9 cellular contexts compared by ENCODE assay signal in the genomic region with DNA sequence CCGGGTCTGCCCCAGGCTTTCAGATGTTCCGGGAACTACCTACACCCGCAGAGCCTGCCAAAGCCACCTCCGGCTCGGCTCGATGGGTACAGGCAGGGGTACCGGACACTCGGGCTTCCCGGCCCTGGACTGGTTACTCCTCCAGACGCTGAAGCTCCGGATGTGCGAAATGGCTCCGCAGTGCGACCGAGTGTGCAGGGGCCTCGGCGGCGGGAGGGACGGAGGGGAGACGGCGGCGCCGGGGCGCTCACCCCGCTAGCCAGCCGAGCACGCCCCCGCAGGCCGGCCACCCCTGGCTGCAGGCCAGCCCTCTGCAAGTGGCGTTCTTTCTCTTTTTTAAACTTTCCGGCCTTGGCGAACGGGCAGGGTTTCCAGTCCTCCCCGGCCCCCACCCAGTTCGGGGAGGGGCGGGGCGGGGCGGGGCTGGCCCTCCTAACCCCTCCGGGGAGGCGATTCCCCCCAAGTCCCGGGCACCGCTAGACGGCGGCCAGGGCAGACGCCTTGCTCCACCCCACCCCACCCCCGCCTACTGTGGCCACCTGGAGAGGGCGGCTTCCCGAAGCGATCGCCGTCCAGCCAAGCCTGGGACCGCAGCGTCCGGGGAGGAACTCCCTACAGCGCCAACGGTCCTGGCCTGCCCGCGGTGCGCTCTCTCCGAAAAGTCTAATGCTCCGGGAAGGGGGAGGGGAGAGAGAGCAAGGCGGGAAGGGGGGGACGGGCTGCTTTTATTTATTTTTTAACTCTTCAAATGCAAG. TPM values are rescaled to one million over a fixed set of nuclear protein-coding genes. Genes with fewer than 3 reads are reported as not detected.
A peak's percentile ranks its signal among the peaks of the same experiment; 100 is the strongest.
DNase-seq lines count a peak whose midpoint lies in the region; ATAC-seq and TF ChIP-seq lines count a peak whose summit lies in the region.
"Had no signal": no experiment of that assay in that cellular context is flagged by ENCODE, and none has a peak within 500 bp of the region (broad histone marks: within the 10 kb centered on the region; RNA-seq: fewer than 3 reads in every experiment).

No MANE protein-coding gene starts in this region.

- H3K4me3 ChIP-seq in Peyer's patch, result peak overlapping the region; percentile 32 to 48 (median 42)
- H3K4me3 ChIP-seq in fibroblast of mammary gland (ENCODE audit: control insufficient read depth, low read depth, low read length), result peak overlapping the region; percentile 28
- H3K4me3 ChIP-seq in neuronal stem cell (ENCODE audit: low read length in 2 of 2), result no peak overlapping the region

- WGBS in neuronal stem cell (ENCODE audit: extremely low coverage in 2 of 2, insufficient read length in 2 of 2, insufficient replicate concordance in 1 of 2), 2 donors, result no CpG with 5 or more reads among the region's 63 CpGs

- TF ChIP-seq POLR2A in Peyer's patch (IDR thresholded peaks at IDR 0.05), result no peak

- H3K9ac ChIP-seq in neuronal stem cell (ENCODE audit: low read depth, low read length, poor library complexity), result peak overlapping the region; percentile 30

- H3K27me3 ChIP-seq in Peyer's patch (no peaks in the 10 kb centered on the region), neuronal stem cell (ENCODE audit: control insufficient read depth in 3 of 3, insufficient read depth in 3 of 3, low read depth in 1 of 3, low read length in 3 of 3) (peaks cover 0 to 40% (median 0%) of the 10 kb centered on the region in 3 experiments)

- H3K4me1 ChIP-seq in Peyer's patch (peaks cover 0 to 58% (median 0%) of the 10 kb centered on the region in 4 donors), neuronal stem cell (ENCODE audit: control insufficient read depth in 2 of 2, insufficient read depth in 1 of 2, low read depth in 1 of 2, low read length in 2 of 2) (peaks cover 25 to 32% of the 10 kb centered on the region in 2 donors)

- H3K18ac ChIP-seq in neuronal stem cell (ENCODE audit: low read length), result peak overlapping the region; percentile 28

- H3K14ac ChIP-seq in neuronal stem cell (ENCODE audit: low read length), result no peak overlapping the region

- no peak for TF ChIP-seq CTCF in Peyer's patch (IDR thresholded peaks at IDR 0.05)
- TF ChIP-seq CTCF in fibroblast of mammary gland (conservative IDR thresholded peaks at IDR 0.05; ENCODE audit: control insufficient read depth, insufficient read depth, low read depth, low read length), result no peak
- no peak for TF ChIP-seq CTCF in GM13976 (IDR thresholded peaks at IDR 0.05; ENCODE audit: borderline replicate concordance, control extremely low read depth, extremely low read depth, insufficient read depth, missing control alignments)

- no peak for ATAC-seq in HG03342 (IDR thresholded peaks at IDR 0.05; ENCODE audit: unreplicated experiment)

- H2AFZ ChIP-seq in neuronal stem cell (ENCODE audit: low read length), result no peak overlapping the region

- DNase-seq in CD1c-positive myeloid dendritic cell (ENCODE audit: extremely low spot score), result peak; percentile 19
- DNase-seq in Peyer's patch, result peak; percentile 35 to 58 (median 57)
- no peak for DNase-seq in fibroblast of mammary gland (ENCODE audit: low read depth)
- DNase-seq in neuronal stem cell (ENCODE audit: low spot score), result no peak
- DNase-seq in mesenteric fat pad (ENCODE audit: low spot score), result no peak
- no peak for DNase-seq in NCI-H82 (lab: John Stamatoyannopoulos, UW)
- no peak for DNase-seq in GM13976 (ENCODE audit: low spot score)
- DNase-seq: NCI-H510A treated with DMSO at 0.1 percent for 48 hours had no signal

- H4K91ac ChIP-seq in neuronal stem cell (ENCODE audit: low read depth, low read length, poor library complexity), result no peak overlapping the region

- H2BK15ac ChIP-seq in neuronal stem cell (ENCODE audit: low read length), result no peak overlapping the region

- no peak overlapping the region for H2BK12ac ChIP-seq in neuronal stem cell (ENCODE audit: low read length)

- no peak overlapping the region for H4K8ac ChIP-seq in neuronal stem cell (ENCODE audit: low read depth, low read length)

- in situ Hi-C loops in GM13976 (cut with MboI; ENCODE audit: low sequenced_read_pairs, unreplicated experiment), result no loop called here

- peak overlapping the region; percentile 45 for H3K4me2 ChIP-seq in neuronal stem cell (ENCODE audit: insufficient read depth, low read length, poor library complexity, severe bottlenecking)

- H3K79me1 ChIP-seq in neuronal stem cell (ENCODE audit: low read depth, low read length), result peaks cover 9% of the 10 kb centered on the region

- no peak overlapping the region for H2AK5ac ChIP-seq in neuronal stem cell (ENCODE audit: low read depth, low read length)

- H3K36me3 ChIP-seq in Peyer's patch (no peaks in the 10 kb centered on the region), neuronal stem cell (replicated peaks in 1 of 2; ENCODE audit: control insufficient read depth in 2 of 2, insufficient read depth in 2 of 2, low read length in 2 of 2) (peaks cover 0 to 13% of the 10 kb centered on the region in 2 donors)

- H2BK5ac ChIP-seq in neuronal stem cell (ENCODE audit: low read length), result no peak overlapping the region

- H3K4ac ChIP-seq in neuronal stem cell (ENCODE audit: low read length), result no peak overlapping the region

- H3K9me3 ChIP-seq in Peyer's patch (no peaks in the 10 kb centered on the region), neuronal stem cell (replicated peaks in 1 of 2; ENCODE audit: control insufficient read depth in 2 of 2, insufficient read depth in 1 of 2, low read depth in 1 of 2, low read length in 2 of 2) (no peaks in the 10 kb centered on the region)

- H3K27ac ChIP-seq in Peyer's patch, result peak overlapping the region in 3 of 4 donors; percentile 19 to 60 (median 48)
- no peak overlapping the region for H3K27ac ChIP-seq in neuronal stem cell (replicated peaks; ENCODE audit: low read length)

- H3K23ac ChIP-seq in neuronal stem cell (ENCODE audit: low read depth, low read length, poor library complexity), result no peak overlapping the region

- H2BK120ac ChIP-seq in neuronal stem cell (ENCODE audit: low read depth, low read length), result no peak overlapping the region

RNA-seq across cellular contexts. Expression of gene BCOR, which starts 7.5 kb away (rescaled TPM):
- total RNA-seq in Peyer's patch (10 to 100 TPM; 19.8 to 32.2 (median 26.0) TPM), mesenteric fat pad (20.5 TPM)
- 5.4 TPM for polyA plus RNA-seq in neuronal stem cell (2013, experiment 1 of 2)
- 5.2 TPM for polyA plus RNA-seq in neuronal stem cell (2013, experiment 2 of 2)

Comparison
In these comparisons a context has a peak if more than half of its experiments do, and no peak if none do; other contexts are left out.
1. DNase-seq: peak in CD1c-positive myeloid dendritic cell (single experiment) and Peyer's patch (3 of 3); none in fibroblast of mammary gland (single experiment), neuronal stem cell (single experiment), mesenteric fat pad (single experiment), NCI-H82 (single experiment) and GM13976 (single experiment).
2. H3K4me3 ChIP-seq: peak in Peyer's patch (4 of 4) and fibroblast of mammary gland (single experiment); none in neuronal stem cell (0 of 2).